8 cellular contexts compared by ENCODE assay signal in genomic region chr12:109477963-109478315, GRCh38. TPM values are rescaled to one million over a fixed set of nuclear protein-coding genes. Genes with fewer than 3 reads are reported as not detected.
DNase-seq lines count a peak whose midpoint lies in the region; ATAC-seq, FAIRE-seq and TF ChIP-seq lines count a peak whose summit lies in the region.

No MANE protein-coding gene starts in this region.

- H2BK20ac ChIP-seq in IMR-90 (ENCODE audit: low read depth, low read length) = no peak overlapping the region

- peak overlapping the region; percentile 99 for H3K4me3 Mint-ChIP-seq in central memory CD8-positive, alpha-beta T cell

- peak overlapping the region; percentile 90 for H3K56ac ChIP-seq in IMR-90 (ENCODE audit: extremely low read depth, insufficient read depth, low read length)

- H3K14ac ChIP-seq in IMR-90 (replicated peaks; ENCODE audit: low read depth, low read length) = peak overlapping the region; percentile 10

- H3K27me3 Mint-ChIP-seq in central memory CD8-positive, alpha-beta T cell = no peaks in the 10 kb centered on the region

- H3K9me1 ChIP-seq in IMR-90 (ENCODE audit: insufficient read depth, low read length) = peaks cover 22% of the 10 kb centered on the region

- peaks cover 4% of the 10 kb centered on the region for H3K36me3 ChIP-seq in IMR-90 (ENCODE audit: control insufficient read depth, insufficient read depth, low read length)
- no peaks in the 10 kb centered on the region for H3K36me3 ChIP-seq in mucosa of stomach (ENCODE audit: control insufficient read depth, insufficient read depth, low read length)

- no peak overlapping the region for H2BK120ac ChIP-seq in IMR-90 (ENCODE audit: low read depth, low read length)

- H3K9ac ChIP-seq in IMR-90 (ENCODE audit: low read depth, low read length) (peak overlapping the region; percentile 94), mucosa of stomach (ENCODE audit: low read length) (peak overlapping the region; percentile 89)

- H2AFZ ChIP-seq in IMR-90 (replicated peaks; ENCODE audit: low read length, poor library complexity) = peak overlapping the region; percentile 97

- H2BK15ac ChIP-seq in IMR-90 (ENCODE audit: low read depth, low read length) = no peak overlapping the region

- H3K9me3 Mint-ChIP-seq in central memory CD8-positive, alpha-beta T cell = no peaks in the 10 kb centered on the region

- H3K4ac ChIP-seq in IMR-90 (ENCODE audit: low read depth, low read length) = peak overlapping the region; percentile 35

- no peak for TF ChIP-seq EP300 in A549 (IDR thresholded peaks at IDR 0.05)

- H3K4me1 Mint-ChIP-seq in central memory CD8-positive, alpha-beta T cell = peaks cover 37% of the 10 kb centered on the region

- peak overlapping the region; percentile 19; the same call in 1 of the 2 replicates for H3K23ac ChIP-seq in IMR-90 (ENCODE audit: low read depth, low read length)

- intact Hi-C loops in IMR-90 (cut with micrococcal nuclease) = loop anchor here (1.0 to 2.0 kb wide), 3 partner anchors 15 to 50 kb away; no protein-coding TSS in a partner anchor

- H3K36me3 Mint-ChIP-seq in central memory CD8-positive, alpha-beta T cell (ENCODE audit: insufficient read depth) = peaks cover 11% of the 10 kb centered on the region

- CTCF ChIA-PET in A549 (lab: Yijun Ruan, JAX) (interaction anchor here (1.0 to 1.4 kb wide), 3 partner anchors 10 to 41 kb away, joined by 3 to 6 read pairs (median 4); no protein-coding TSS in a partner anchor), IMR-90 (lab: Yijun Ruan, JAX) (interaction anchor here (2.4 kb wide), 1 partner anchor 45 kb away, joined by 8 read pairs; no protein-coding TSS in a partner anchor)

- under 1% methylated on average over 9 of the region's 9 CpGs for WGBS in A549 (ENCODE audit: missing lambda C conversion rate)
- WGBS in IMR-90 (ENCODE audit: extremely low coverage in 2 of 2, insufficient read length in 1 of 2), 2 experiments = no CpG with 5 or more reads among the region's 9 CpGs

- peak overlapping the region; percentile 73 for H2BK5ac ChIP-seq in IMR-90 (ENCODE audit: low read depth, low read length, poor library complexity, severe bottlenecking)

- H3K9me3 ChIP-seq in A549 (no peaks in the 10 kb centered on the region), IMR-90 (ENCODE audit: control insufficient read depth, insufficient read depth, low read length) (no peaks in the 10 kb centered on the region), mucosa of stomach (ENCODE audit: control insufficient read depth, low read length) (no peaks in the 10 kb centered on the region)

- H3K4me2 ChIP-seq in A549 (peak overlapping the region; percentile 100), IMR-90 (ENCODE audit: low read depth, low read length) (peak overlapping the region; percentile 99)

- no peak for FAIRE-seq in A549 (lab: Jason Lieb, UNC)

- peak overlapping the region; percentile 70 for H4K91ac ChIP-seq in IMR-90 (ENCODE audit: insufficient read depth, low read depth, low read length)

- TSS peak; percentile 68 for BruUV-seq in IMR-90 (replicated peaks; lab: Mats Ljungman, UMichigan)

- peaks cover 38% of the 10 kb centered on the region; the same call in 1 of the 2 replicates for H4K20me1 ChIP-seq in IMR-90 (ENCODE audit: insufficient read depth, low read length)

- peaks cover 6 to 64% of the 10 kb centered on the region in 2 experiments; a peak in 3 of 4 replicates for H3K79me1 ChIP-seq in IMR-90 (ENCODE audit: low read depth in 1 of 2, low read length in 2 of 2)

- peak overlapping the region; percentile 98 for H3K27ac Mint-ChIP-seq in central memory CD8-positive, alpha-beta T cell (ENCODE audit: low read depth)

- H4K5ac ChIP-seq in IMR-90 (ENCODE audit: low read depth, low read length) = peak overlapping the region; percentile 86

- POLR2A ChIA-PET in A549 (lab: Yijun Ruan, JAX) (no interaction called here), IMR-90 (lab: Charles Lee; ENCODE audit: unreplicated experiment) (no interaction called here)

- no peaks in the 10 kb centered on the region for H3K27me3 ChIP-seq in IMR-90 (ENCODE audit: control insufficient read depth, insufficient read depth, low read length)
- no peaks in the 10 kb centered on the region for H3K27me3 ChIP-seq in mucosa of stomach (ENCODE audit: control insufficient read depth, insufficient read depth, low read length)

- dilution Hi-C loops in IMR-90 (cut with HindIII; ENCODE audit: low sequenced_read_pairs, unreplicated experiment) = no loop called here

- peak overlapping the region; percentile 81 to 95 for H4K8ac ChIP-seq in IMR-90 (ENCODE audit: low read depth in 2 of 2, low read length in 2 of 2)

- DNase-seq in A549 (ENCODE audit: low read depth in 1 of 2, low spot score in 1 of 2) (no peak), IMR-90 (no peak), kidney glomerular epithelial cell (lab: John Stamatoyannopoulos, UW) (no peak), HT-29 (ENCODE audit: low spot score) (no peak), NCI-H345 (lab: John Stamatoyannopoulos, UW) (no peak)
- no peak for DNase-seq in central memory CD8-positive, alpha-beta T cell (ENCODE audit: low spot score in 2 of 2)

- TF ChIP-seq RAD21 in A549 (conservative IDR thresholded peaks at IDR 0.05 in 1 of 2, IDR thresholded peaks at IDR 0.05 in 1 of 2) (no peak), IMR-90 (IDR thresholded peaks at IDR 0.05; ENCODE audit: low read length) (no peak)

- H3K4me1 ChIP-seq in A549 = peaks cover 17% of the 10 kb centered on the region; the same call in 2 of the 3 replicates
- H3K4me1 ChIP-seq in IMR-90 (ENCODE audit: control insufficient read depth, insufficient read depth, low read length) = peaks cover 6% of the 10 kb centered on the region
- H3K4me1 ChIP-seq in mucosa of stomach (ENCODE audit: control insufficient read depth, insufficient read depth, low read length) = peaks cover 8% of the 10 kb centered on the region

- ATAC-seq in A549 (peak in 1 of 2 experiments; percentile 14; a peak in 3 of 6 replicates), IMR-90 (ENCODE audit: low read depth) (no peak), GM21528 (IDR thresholded peaks at IDR 0.05; ENCODE audit: low FRiP score, unreplicated experiment) (no peak)
- no peak for ATAC-seq in central memory CD8-positive, alpha-beta T cell (replicated peaks; ENCODE audit: extremely low read depth, poor library complexity, severe bottlenecking)

- H2AK5ac ChIP-seq in IMR-90 (ENCODE audit: low read depth, low read length) = peak overlapping the region; percentile 83; the same call in 1 of the 2 replicates

- no peak overlapping the region for H3K18ac ChIP-seq in IMR-90 (ENCODE audit: low read depth, low read length)

- H2AK9ac ChIP-seq in IMR-90 (replicated peaks; ENCODE audit: low read depth, low read length, poor library complexity) = peak overlapping the region; percentile 99

- in situ Hi-C loops in IMR-90 (cut with MboI; ENCODE audit: low sequenced_read_pairs) = loop anchor here (5.0 kb wide), 1 partner anchor 46 kb away; no protein-coding TSS in a partner anchor

- H3K4me3 ChIP-seq in A549 (peak overlapping the region; percentile 95), IMR-90 (ENCODE audit: insufficient read depth, low read depth, low read length) (peak overlapping the region; percentile 90), mucosa of stomach (ENCODE audit: low read length) (peak overlapping the region; percentile 71)

- H3K27ac ChIP-seq in A549 (peak overlapping the region; percentile 99), IMR-90 (ENCODE audit: insufficient read depth, low read length) (peak overlapping the region; percentile 98)

- TF ChIP-seq CTCF in A549 (IDR thresholded peaks at IDR 0.05) = no peak
- no peak for TF ChIP-seq CTCF in IMR-90 (conservative IDR thresholded peaks at IDR 0.05; ENCODE audit: low read depth, low read length)

- TF ChIP-seq POLR2A in A549 (IDR thresholded peaks at IDR 0.05; ENCODE audit: low read length) = no peak
- no peak for TF ChIP-seq POLR2A in IMR-90 (IDR thresholded peaks at IDR 0.05; ENCODE audit: low read depth, low read length)

TF ChIP-seq in A549, 52 proteins besides CTCF, POLR2A, EP300 and RAD21:
- TF ChIP-seq SREBF2 (IDR thresholded peaks at IDR 0.05) = no peak
- TF ChIP-seq ZFP36 (IDR thresholded peaks at IDR 0.05; ENCODE audit: borderline replicate concordance, partially characterized antibody) = peak; percentile 60

TF ChIP-seq in IMR-90, 13 proteins besides CTCF, POLR2A, EP300 and RAD21 (continues in another document):
- no peak for TF ChIP-seq FOS (IDR thresholded peaks at IDR 0.05; ENCODE audit: low read depth, low read length)
- no peak for TF ChIP-seq MXI1 (IDR thresholded peaks at IDR 0.05; ENCODE audit: borderline replicate concordance, low read depth, low read length)
- TF ChIP-seq CEBPB (IDR thresholded peaks at IDR 0.05; ENCODE audit: low read depth, low read length) = no peak

RNA-seq across cellular contexts. Expression of gene UBE3B, which starts 0.5 kb away (rescaled TPM):
- polyA plus RNA-seq in A549 (2011; rRNA removed) = 38.0 and 42.4 TPM in 2 replicates
- 17.5 and 20.6 TPM in 2 replicates for polyA plus RNA-seq in A549 (2012; cell fraction: cytosol; rRNA removed)
- polyA plus RNA-seq in A549 (2012; cell fraction: nucleus; rRNA removed) = 36.1 and 38.6 TPM in 2 replicates
- 14.0 to 15.4 TPM (median 14.5 TPM) in 3 replicates for polyA plus RNA-seq in A549 (2017; fragmentation: RNase III; extraction: RNeasy Plus Mini Kit Qiagen cat#74134 plus additional on column Dnase treatment)
- 65.6 and 73.8 TPM in 2 replicates for polyA minus RNA-seq in A549 (2011; rRNA and poly(A)+ RNA removed)
- 18.8 and 19.4 TPM in 2 replicates for total RNA-seq in IMR-90 (2012; rRNA removed)
- 24.3 and 24.9 TPM in 2 replicates for polyA plus RNA-seq in IMR-90 (2012; rRNA removed)
- 17.0 and 19.0 TPM in 2 replicates for polyA plus RNA-seq in IMR-90 (2012; cell fraction: cytosol; rRNA removed)
- polyA plus RNA-seq in IMR-90 (2012; cell fraction: nucleus; rRNA removed; ENCODE audit: low replicate concordance) = 49.8 and 61.5 TPM in 2 replicates
- total RNA-seq in HT-29 (2014; rRNA removed; shearing (Covaris generic)) = 16.8 and 17.4 TPM in 2 replicates

RNA-seq across cellular contexts. Expression of gene KCTD10, which starts 0.8 kb away (rescaled TPM):
- polyA plus RNA-seq in A549 (2011; rRNA removed) = 50.4 and 52.3 TPM in 2 replicates
- polyA plus RNA-seq in A549 (2012; cell fraction: cytosol; rRNA removed) = 42.8 and 54.6 TPM in 2 replicates
- polyA plus RNA-seq in A549 (2012; cell fraction: nucleus; rRNA removed) = 49.1 and 57.4 TPM in 2 replicates
- 42.9 to 50.6 TPM (median 43.5 TPM) in 3 replicates for polyA plus RNA-seq in A549 (2017; fragmentation: RNase III; extraction: RNeasy Plus Mini Kit Qiagen cat#74134 plus additional on column Dnase treatment)
- 94.5 and 141 TPM in 2 replicates for polyA minus RNA-seq in A549 (2011; rRNA and poly(A)+ RNA removed)
- total RNA-seq in IMR-90 (2012; rRNA removed) = 72.1 and 77.2 TPM in 2 replicates
- 82.8 and 88.4 TPM in 2 replicates for polyA plus RNA-seq in IMR-90 (2012; rRNA removed)
- polyA plus RNA-seq in IMR-90 (2012; cell fraction: cytosol; rRNA removed) = 59.8 and 83.6 TPM in 2 replicates
- polyA plus RNA-seq in IMR-90 (2012; cell fraction: nucleus; rRNA removed; ENCODE audit: low replicate concordance) = 122 and 137 TPM in 2 replicates
- total RNA-seq in HT-29 (2014; rRNA removed; shearing (Covaris generic)) = 38.4 and 39.9 TPM in 2 replicates
